Comparison of ENCODE assay signal across 1 cellular context in the genomic region with DNA sequence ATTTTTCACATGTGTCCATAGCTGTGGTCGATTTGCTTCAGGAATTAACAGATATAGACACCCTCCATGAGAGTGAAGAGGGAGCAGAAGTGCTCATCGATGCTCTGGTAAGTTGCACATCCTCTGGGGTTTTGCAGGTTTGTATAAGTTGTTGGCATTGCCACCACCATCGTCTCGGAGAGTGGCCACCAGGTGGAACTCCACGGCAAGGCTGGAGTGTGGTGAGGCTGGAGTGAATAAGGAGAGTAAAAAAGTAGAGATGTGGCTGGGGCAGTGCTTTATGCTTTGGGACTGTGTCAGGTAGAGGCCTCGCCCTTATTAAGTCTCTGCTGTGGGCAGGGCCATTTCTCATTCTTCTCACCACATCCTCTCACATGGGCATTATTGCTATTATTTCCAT.
TF ChIP-seq lines count a peak whose summit lies in the region.

No MANE protein-coding gene starts in this region.

TF ChIP-seq in GM23338, 12 proteins besides CTCF, POLR2A, EP300 and RAD21 (continued from another document):
- TF ChIP-seq, protein P1, sequence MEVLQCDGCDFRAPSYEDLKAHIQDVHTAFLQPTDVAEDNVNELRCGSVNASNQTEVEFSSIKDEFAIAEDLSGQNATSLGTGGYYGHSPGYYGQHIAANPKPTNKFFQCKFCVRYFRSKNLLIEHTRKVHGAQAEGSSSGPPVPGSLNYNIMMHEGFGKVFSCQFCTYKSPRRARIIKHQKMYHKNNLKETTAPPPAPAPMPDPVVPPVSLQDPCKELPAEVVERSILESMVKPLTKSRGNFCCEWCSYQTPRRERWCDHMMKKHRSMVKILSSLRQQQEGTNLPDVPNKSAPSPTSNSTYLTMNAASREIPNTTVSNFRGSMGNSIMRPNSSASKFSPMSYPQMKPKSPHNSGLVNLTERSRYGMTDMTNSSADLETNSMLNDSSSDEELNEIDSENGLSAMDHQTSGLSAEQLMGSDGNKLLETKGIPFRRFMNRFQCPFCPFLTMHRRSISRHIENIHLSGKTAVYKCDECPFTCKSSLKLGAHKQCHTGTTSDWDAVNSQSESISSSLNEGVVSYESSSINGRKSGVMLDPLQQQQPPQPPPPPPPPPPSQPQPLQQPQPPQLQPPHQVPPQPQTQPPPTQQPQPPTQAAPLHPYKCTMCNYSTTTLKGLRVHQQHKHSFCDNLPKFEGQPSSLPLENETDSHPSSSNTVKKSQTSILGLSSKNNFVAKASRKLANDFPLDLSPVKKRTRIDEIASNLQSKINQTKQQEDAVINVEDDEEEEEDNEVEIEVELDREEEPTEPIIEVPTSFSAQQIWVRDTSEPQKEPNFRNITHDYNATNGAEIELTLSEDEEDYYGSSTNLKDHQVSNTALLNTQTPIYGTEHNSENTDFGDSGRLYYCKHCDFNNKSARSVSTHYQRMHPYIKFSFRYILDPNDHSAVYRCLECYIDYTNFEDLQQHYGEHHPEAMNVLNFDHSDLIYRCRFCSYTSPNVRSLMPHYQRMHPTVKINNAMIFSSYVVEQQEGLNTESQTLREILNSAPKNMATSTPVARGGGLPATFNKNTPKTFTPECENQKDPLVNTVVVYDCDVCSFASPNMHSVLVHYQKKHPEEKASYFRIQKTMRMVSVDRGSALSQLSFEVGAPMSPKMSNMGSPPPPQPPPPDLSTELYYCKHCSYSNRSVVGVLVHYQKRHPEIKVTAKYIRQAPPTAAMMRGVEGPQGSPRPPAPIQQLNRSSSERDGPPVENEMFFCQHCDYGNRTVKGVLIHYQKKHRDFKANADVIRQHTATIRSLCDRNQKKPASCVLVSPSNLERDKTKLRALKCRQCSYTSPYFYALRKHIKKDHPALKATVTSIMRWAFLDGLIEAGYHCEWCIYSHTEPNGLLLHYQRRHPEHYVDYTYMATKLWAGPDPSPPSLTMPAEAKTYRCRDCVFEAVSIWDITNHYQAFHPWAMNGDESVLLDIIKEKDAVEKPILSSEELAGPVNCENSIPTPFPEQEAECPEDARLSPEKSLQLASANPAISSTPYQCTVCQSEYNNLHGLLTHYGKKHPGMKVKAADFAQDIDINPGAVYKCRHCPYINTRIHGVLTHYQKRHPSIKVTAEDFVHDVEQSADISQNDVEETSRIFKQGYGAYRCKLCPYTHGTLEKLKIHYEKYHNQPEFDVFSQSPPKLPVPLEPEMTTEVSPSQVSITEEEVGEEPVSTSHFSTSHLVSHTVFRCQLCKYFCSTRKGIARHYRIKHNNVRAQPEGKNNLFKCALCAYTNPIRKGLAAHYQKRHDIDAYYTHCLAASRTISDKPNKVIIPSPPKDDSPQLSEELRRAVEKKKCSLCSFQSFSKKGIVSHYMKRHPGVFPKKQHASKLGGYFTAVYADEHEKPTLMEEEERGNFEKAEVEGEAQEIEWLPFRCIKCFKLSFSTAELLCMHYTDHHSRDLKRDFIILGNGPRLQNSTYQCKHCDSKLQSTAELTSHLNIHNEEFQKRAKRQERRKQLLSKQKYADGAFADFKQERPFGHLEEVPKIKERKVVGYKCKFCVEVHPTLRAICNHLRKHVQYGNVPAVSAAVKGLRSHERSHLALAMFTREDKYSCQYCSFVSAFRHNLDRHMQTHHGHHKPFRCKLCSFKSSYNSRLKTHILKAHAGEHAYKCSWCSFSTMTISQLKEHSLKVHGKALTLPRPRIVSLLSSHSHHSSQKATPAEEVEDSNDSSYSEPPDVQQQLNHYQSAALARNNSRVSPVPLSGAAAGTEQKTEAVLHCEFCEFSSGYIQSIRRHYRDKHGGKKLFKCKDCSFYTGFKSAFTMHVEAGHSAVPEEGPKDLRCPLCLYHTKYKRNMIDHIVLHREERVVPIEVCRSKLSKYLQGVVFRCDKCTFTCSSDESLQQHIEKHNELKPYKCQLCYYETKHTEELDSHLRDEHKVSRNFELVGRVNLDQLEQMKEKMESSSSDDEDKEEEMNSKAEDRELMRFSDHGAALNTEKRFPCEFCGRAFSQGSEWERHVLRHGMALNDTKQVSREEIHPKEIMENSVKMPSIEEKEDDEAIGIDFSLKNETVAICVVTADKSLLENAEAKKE (CRISPR knock-in tag; IDR thresholded peaks at IDR 0.05): no peak
- no peak for TF ChIP-seq EZH2phosphoT487 (IDR thresholded peaks at IDR 0.05; ENCODE audit: unreplicated experiment)
- no peak for TF ChIP-seq CREB1 (CRISPR knock-in tag; IDR thresholded peaks at IDR 0.05; ENCODE audit: low read depth)
- TF ChIP-seq, protein P2, sequence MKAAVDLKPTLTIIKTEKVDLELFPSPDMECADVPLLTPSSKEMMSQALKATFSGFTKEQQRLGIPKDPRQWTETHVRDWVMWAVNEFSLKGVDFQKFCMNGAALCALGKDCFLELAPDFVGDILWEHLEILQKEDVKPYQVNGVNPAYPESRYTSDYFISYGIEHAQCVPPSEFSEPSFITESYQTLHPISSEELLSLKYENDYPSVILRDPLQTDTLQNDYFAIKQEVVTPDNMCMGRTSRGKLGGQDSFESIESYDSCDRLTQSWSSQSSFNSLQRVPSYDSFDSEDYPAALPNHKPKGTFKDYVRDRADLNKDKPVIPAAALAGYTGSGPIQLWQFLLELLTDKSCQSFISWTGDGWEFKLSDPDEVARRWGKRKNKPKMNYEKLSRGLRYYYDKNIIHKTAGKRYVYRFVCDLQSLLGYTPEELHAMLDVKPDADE (IDR thresholded peaks at IDR 0.05): no peak
- no peak for TF ChIP-seq ZNF114 (CRISPR knock-in tag; IDR thresholded peaks at IDR 0.05)
- TF ChIP-seq, protein P3, sequence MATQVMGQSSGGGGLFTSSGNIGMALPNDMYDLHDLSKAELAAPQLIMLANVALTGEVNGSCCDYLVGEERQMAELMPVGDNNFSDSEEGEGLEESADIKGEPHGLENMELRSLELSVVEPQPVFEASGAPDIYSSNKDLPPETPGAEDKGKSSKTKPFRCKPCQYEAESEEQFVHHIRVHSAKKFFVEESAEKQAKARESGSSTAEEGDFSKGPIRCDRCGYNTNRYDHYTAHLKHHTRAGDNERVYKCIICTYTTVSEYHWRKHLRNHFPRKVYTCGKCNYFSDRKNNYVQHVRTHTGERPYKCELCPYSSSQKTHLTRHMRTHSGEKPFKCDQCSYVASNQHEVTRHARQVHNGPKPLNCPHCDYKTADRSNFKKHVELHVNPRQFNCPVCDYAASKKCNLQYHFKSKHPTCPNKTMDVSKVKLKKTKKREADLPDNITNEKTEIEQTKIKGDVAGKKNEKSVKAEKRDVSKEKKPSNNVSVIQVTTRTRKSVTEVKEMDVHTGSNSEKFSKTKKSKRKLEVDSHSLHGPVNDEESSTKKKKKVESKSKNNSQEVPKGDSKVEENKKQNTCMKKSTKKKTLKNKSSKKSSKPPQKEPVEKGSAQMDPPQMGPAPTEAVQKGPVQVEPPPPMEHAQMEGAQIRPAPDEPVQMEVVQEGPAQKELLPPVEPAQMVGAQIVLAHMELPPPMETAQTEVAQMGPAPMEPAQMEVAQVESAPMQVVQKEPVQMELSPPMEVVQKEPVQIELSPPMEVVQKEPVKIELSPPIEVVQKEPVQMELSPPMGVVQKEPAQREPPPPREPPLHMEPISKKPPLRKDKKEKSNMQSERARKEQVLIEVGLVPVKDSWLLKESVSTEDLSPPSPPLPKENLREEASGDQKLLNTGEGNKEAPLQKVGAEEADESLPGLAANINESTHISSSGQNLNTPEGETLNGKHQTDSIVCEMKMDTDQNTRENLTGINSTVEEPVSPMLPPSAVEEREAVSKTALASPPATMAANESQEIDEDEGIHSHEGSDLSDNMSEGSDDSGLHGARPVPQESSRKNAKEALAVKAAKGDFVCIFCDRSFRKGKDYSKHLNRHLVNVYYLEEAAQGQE (IDR thresholded peaks at IDR 0.05; ENCODE audit: unreplicated experiment): no peak
- TF ChIP-seq POLR2AphosphoS5 (IDR thresholded peaks at IDR 0.05; ENCODE audit: low read depth): no peak
- no peak for TF ChIP-seq STAT1 (IDR thresholded peaks at IDR 0.05; ENCODE audit: unreplicated experiment)
- no peak for TF ChIP-seq ZNF331 (CRISPR knock-in tag; IDR thresholded peaks at IDR 0.05; ENCODE audit: low read depth)
- no peak for TF ChIP-seq EZH2 (IDR thresholded peaks at IDR 0.05; ENCODE audit: low read depth, unreplicated experiment)
